10 cellular contexts compared by ENCODE assay signal in genomic region chr5:141889282-141889871, GRCh38. TPM values are rescaled to one million over a fixed set of nuclear protein-coding genes. Genes with fewer than 3 reads are reported as not detected.
DNase-seq lines count a peak whose midpoint lies in the region; ATAC-seq, FAIRE-seq and TF ChIP-seq lines count a peak whose summit lies in the region.
"Had no signal": no experiment of that assay in that cellular context is flagged by ENCODE, and none has a peak within 500 bp of the region (broad histone marks: within the 10 kb centered on the region; RNA-seq: fewer than 3 reads in every experiment).

No MANE protein-coding gene starts in this region.

- CTCF ChIA-PET in endothelial cell of umbilical vein (lab: Charles Lee) = interaction anchor here (0.6 to 4.8 kb wide), 28 partner anchors 8 to 1293 kb away, joined by 3 to 303 read pairs (median 4); partner anchors contain the start of genes DELE1, PCDH12 and RNF14

- H3K36me3 ChIP-seq in heart right ventricle = no peaks in the 10 kb centered on the region
- H3K36me3 ChIP-seq in endothelial cell of umbilical vein (ENCODE audit: control insufficient read depth in 2 of 2, extremely low read depth in 1 of 2, insufficient read depth in 2 of 2, low read length in 2 of 2) = no peaks in the 10 kb centered on the region
- H3K36me3 ChIP-seq in upper lobe of right lung = no peaks in the 10 kb centered on the region

- H3K9me1 ChIP-seq in endothelial cell of umbilical vein (replicated peaks; ENCODE audit: control insufficient read depth, extremely low read depth, insufficient read depth, low read length) = no peaks in the 10 kb centered on the region

- H3K4me3 ChIP-seq in heart right ventricle (no peak overlapping the region), endothelial cell of umbilical vein (replicated peaks in 1 of 3; ENCODE audit: insufficient read depth in 1 of 3, low read depth in 1 of 3, low read length in 3 of 3) (no peak overlapping the region), upper lobe of right lung (no peak overlapping the region)

- DNase-seq in heart right ventricle (no peak), left ventricle myocardium superior (no peak), OCI-M1 (lab: John Stamatoyannopoulos, UW) (peak; percentile 49), endothelial cell of umbilical vein (ENCODE audit: low read depth, low spot score) (peak; percentile 48), upper lobe of right lung (no peak), nucleus accumbens (lab: John Stamatoyannopoulos, UW) (no peak)
- DNase-seq in activated CD8-positive, alpha-beta memory T cell treated with anti-CD3 and anti-CD28 coated beads, Interleukin-2, amount 50 U/mL, for 48 hours = no peak
- DNase-seq: activated naive CD4-positive, alpha-beta T cell treated with anti-CD3 and anti-CD28 coated beads, Interleukin-2, amount 10 ng/mL, durations not matched to agents 7 days and 5 days; stimulated activated CD4-positive, alpha-beta T cell treated with anti-CD3 and anti-CD28 coated beads, Interleukin-4, amount 100 ng/mL, for 4 hours had no signal

- no peaks in the 10 kb centered on the region for H3K9me3 ChIP-seq in heart right ventricle
- no peaks in the 10 kb centered on the region for H3K9me3 ChIP-seq in endothelial cell of umbilical vein (replicated peaks; ENCODE audit: control insufficient read depth, insufficient read depth, low read length)
- H3K9me3 ChIP-seq in upper lobe of right lung = no peaks in the 10 kb centered on the region

- H3K9ac ChIP-seq in endothelial cell of umbilical vein (replicated peaks; ENCODE audit: extremely low read depth, insufficient read depth, low read length) = no peak overlapping the region

- ATAC-seq in heart right ventricle (no peak), left ventricle myocardium superior (no peak), upper lobe of right lung (no peak), HG02884 (IDR thresholded peaks at IDR 0.05; ENCODE audit: unreplicated experiment) (no peak)

- FAIRE-seq in endothelial cell of umbilical vein (lab: Jason Lieb, UNC) = peak; percentile 68

- no peaks in the 10 kb centered on the region for H4K20me1 ChIP-seq in endothelial cell of umbilical vein (replicated peaks; ENCODE audit: control insufficient read depth, extremely low read depth, insufficient read depth, low read length)

- intact Hi-C loops in heart right ventricle (cut with DNase I) (loop anchor here in 3 of 10 donors (5.0 to 10.0 kb wide), 3 partner anchors 65 to 75 kb away; partner anchors contain the start of genes PCDH12 (in 1 of the 3) and RNF14 (in 1 of the 3)), left ventricle myocardium superior (cut with micrococcal nuclease) (loop anchor here (10.0 kb wide), 1 partner anchor 75 kb away; the partner anchor contains the start of gene RNF14), endothelial cell of umbilical vein (cut with micrococcal nuclease) (loop anchor here (1.0 kb wide), 2 partner anchors 71 to 255 kb away; no protein-coding TSS in a partner anchor), upper lobe of right lung (cut with DNase I) (no loop called here)

- dilution Hi-C loops in endothelial cell of umbilical vein (cut with MboI; ENCODE audit: extremely low pct_ligation_motif_present, low sequenced_read_pairs) = loop anchor here (25.0 kb wide), 1 partner anchor 152 kb away; no protein-coding TSS in a partner anchor

- 63 to 75% methylated on average over 3 of the region's 3 CpGs for WGBS in heart right ventricle, 2 donors

- H3K27ac ChIP-seq in heart right ventricle = no peak overlapping the region
- H3K27ac ChIP-seq in endothelial cell of umbilical vein (ENCODE audit: insufficient read depth, low read depth, low read length) = no peak overlapping the region
- H3K27ac ChIP-seq in upper lobe of right lung = no peak overlapping the region

- POLR2A ChIA-PET in endothelial cell of umbilical vein (lab: Charles Lee) = interaction anchor here (0.6 to 1.1 kb wide), 2 partner anchors 70 to 73 kb away, joined by 6 read pairs; no protein-coding TSS in a partner anchor

- H3K27me3 ChIP-seq in heart right ventricle (peaks cover 0 to 31% (median 5%) of the 10 kb centered on the region in 7 donors), endothelial cell of umbilical vein (ENCODE audit: control insufficient read depth in 2 of 2, insufficient read depth in 2 of 2, low read length in 2 of 2) (peaks cover 0 to 12% of the 10 kb centered on the region in 2 experiments), upper lobe of right lung (peaks cover 10% of the 10 kb centered on the region)

- H3K4me2 ChIP-seq in endothelial cell of umbilical vein (ENCODE audit: insufficient read depth, low read length) = no peak overlapping the region

- no TSS peak for BruUV-seq in endothelial cell of umbilical vein (replicated peaks; lab: Mats Ljungman, UMichigan)

- no peak for TF ChIP-seq POLR2A in endothelial cell of umbilical vein (IDR thresholded peaks at IDR 0.05; ENCODE audit: low read depth, low read length)

- H3K79me2 ChIP-seq in endothelial cell of umbilical vein (ENCODE audit: control insufficient read depth, insufficient read depth, low read length) = no peaks in the 10 kb centered on the region

- H3K4me1 ChIP-seq in heart right ventricle (no peaks in the 10 kb centered on the region), endothelial cell of umbilical vein (ENCODE audit: control insufficient read depth, extremely low read depth, insufficient read depth, low read length) (no peaks in the 10 kb centered on the region), upper lobe of right lung (no peaks in the 10 kb centered on the region)

- H2AFZ ChIP-seq in endothelial cell of umbilical vein (ENCODE audit: low read depth, low read length) = no peak overlapping the region

- peak in 6 of 9 donors; percentile 19 to 54 (median 44) for TF ChIP-seq CTCF in heart right ventricle (IDR thresholded peaks at IDR 0.05)
- TF ChIP-seq CTCF in endothelial cell of umbilical vein (IDR thresholded peaks at IDR 0.05; ENCODE audit: extremely low read depth in 1 of 2, insufficient read depth in 1 of 2, low read depth in 1 of 2, low read length in 2 of 2) = peak; percentile 10 to 43
- TF ChIP-seq CTCF in upper lobe of right lung (IDR thresholded peaks at IDR 0.05) = peak; percentile 32

TF ChIP-seq in endothelial cell of umbilical vein, 7 proteins besides CTCF, POLR2A, EP300 and RAD21:
- TF ChIP-seq JUN (IDR thresholded peaks at IDR 0.05; ENCODE audit: borderline replicate concordance, insufficient read depth, insufficient read length, low read depth) (no peak), POLR2AphosphoS5 (IDR thresholded peaks at IDR 0.05; ENCODE audit: insufficient read depth, low read depth, low read length) (no peak)

RNA-seq across cellular contexts. Expression of gene PCDH1, which starts 11.2 kb away (rescaled TPM):
- total RNA-seq in heart right ventricle (10 to 100 TPM in 9 of 10 donors, 1 to 10 TPM in 1; 8.4 to 45.8 (median 17.9) TPM), left ventricle myocardium superior (17.2 TPM), endothelial cell of umbilical vein (136 and 170 TPM in 2 replicates), upper lobe of right lung (66.6 TPM)
- polyA plus RNA-seq in heart right ventricle (10 to 100 TPM; 16.2 to 21.6 TPM), endothelial cell of umbilical vein (113 and 124 TPM in 2 replicates)
- polyA plus RNA-seq in endothelial cell of umbilical vein (2011; cell fraction: cytosol; rRNA removed) = 87.1 and 88.0 TPM in 2 replicates
- polyA plus RNA-seq in endothelial cell of umbilical vein (2011; cell fraction: nucleus; rRNA removed) = 70.9 and 75.9 TPM in 2 replicates
- 80.3 and 97.2 TPM in 2 replicates for polyA plus RNA-seq in endothelial cell of umbilical vein (2012)
- polyA minus RNA-seq in endothelial cell of umbilical vein = 304 and 328 TPM in 2 replicates
- polyA minus RNA-seq in endothelial cell of umbilical vein (2011; cell fraction: cytosol; rRNA and poly(A)+ RNA removed) = 8.7 TPM
- 59.9 and 63.2 TPM in 2 replicates for polyA minus RNA-seq in endothelial cell of umbilical vein (2011; cell fraction: nucleus; rRNA and poly(A)+ RNA removed)

RNA-seq across cellular contexts. Expression of gene DELE1, which starts 34.3 kb away (rescaled TPM):
- total RNA-seq in heart right ventricle (100 to 1,000 TPM in 6 of 10 donors, 10 to 100 TPM in 4; 82.1 to 192 (median 141) TPM), left ventricle myocardium superior (107 TPM), endothelial cell of umbilical vein (67.0 and 105 TPM in 2 replicates), upper lobe of right lung (83.3 TPM)
- polyA plus RNA-seq in heart right ventricle (10 to 100 TPM; 50.1 to 69.8 TPM), endothelial cell of umbilical vein (121 and 139 TPM in 2 replicates)
- 80.8 and 91.2 TPM in 2 replicates for polyA plus RNA-seq in endothelial cell of umbilical vein (2011; cell fraction: cytosol; rRNA removed)
- polyA plus RNA-seq in endothelial cell of umbilical vein (2011; cell fraction: nucleus; rRNA removed) = 291 and 301 TPM in 2 replicates
- polyA plus RNA-seq in endothelial cell of umbilical vein (2012) = 60.1 and 60.8 TPM in 2 replicates
- polyA minus RNA-seq in endothelial cell of umbilical vein = 96.7 and 110 TPM in 2 replicates
- 29.9 TPM for polyA minus RNA-seq in endothelial cell of umbilical vein (2011; cell fraction: cytosol; rRNA and poly(A)+ RNA removed)
- 83.3 and 102 TPM in 2 replicates for polyA minus RNA-seq in endothelial cell of umbilical vein (2011; cell fraction: nucleus; rRNA and poly(A)+ RNA removed)

Comparison
In these comparisons a context has a peak if more than half of its experiments do, and no peak if none do; other contexts are left out.
1. DNase-seq: peak in OCI-M1 (single experiment) and endothelial cell of umbilical vein (single experiment); none in heart right ventricle (0 of 2), left ventricle myocardium superior (single experiment), upper lobe of right lung (single experiment), activated CD8-positive, alpha-beta memory T cell treated with anti-CD3 and anti-CD28 coated beads, Interleukin-2, amount 50 U/mL, for 48 hours (single experiment) and nucleus accumbens (0 of 56).
2. Peak in every context shown above with its lines, with median percentiles within 50 percentile points of each other: CTCF ChIP-seq.